ENCODE assay signal across 1 cellular context in the genomic region with DNA sequence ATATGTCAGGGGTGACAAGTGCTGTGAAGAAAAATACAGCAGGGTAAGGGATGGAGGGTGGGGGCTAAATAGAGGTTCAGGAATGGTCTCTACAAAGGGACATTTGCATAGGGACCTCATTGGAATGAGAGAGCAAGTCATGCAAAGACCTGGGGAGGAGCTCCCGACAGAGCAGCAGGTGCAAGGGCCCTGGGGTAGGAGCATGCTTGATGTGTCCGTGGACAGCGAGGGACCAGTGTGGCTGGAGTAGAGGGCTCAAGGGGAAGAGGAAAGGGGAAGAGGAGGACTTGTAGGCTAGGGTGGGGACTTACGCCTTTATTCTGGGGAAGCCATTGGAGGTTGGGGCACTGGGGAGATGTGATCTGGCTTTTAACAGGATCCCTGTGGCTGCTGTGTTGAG.
TF ChIP-seq lines count a peak whose summit lies in the region.

No MANE protein-coding gene starts in this region.

TF ChIP-seq in SK-N-SH, 30 proteins besides CTCF, POLR2A, EP300 and RAD21:
- TF ChIP-seq SMC3 (IDR thresholded peaks at IDR 0.05; ENCODE audit: low read depth, low read length) (no peak), USF1 (IDR thresholded peaks at IDR 0.05; ENCODE audit: borderline replicate concordance, low read depth) (no peak), POLR2AphosphoS5 (IDR thresholded peaks at IDR 0.05; ENCODE audit: low read depth, low read length) (no peak), ELF1 (IDR thresholded peaks at IDR 0.05) (no peak), FOXM1 (IDR thresholded peaks at IDR 0.05; ENCODE audit: low read depth) (no peak), MEF2A (IDR thresholded peaks at IDR 0.05; ENCODE audit: borderline replicate concordance, low read depth) (no peak), ZBTB33 (IDR thresholded peaks at IDR 0.05; ENCODE audit: borderline replicate concordance, low read depth) (no peak), JUND (IDR thresholded peaks at IDR 0.05) (no peak), YY1 (IDR thresholded peaks at IDR 0.05; ENCODE audit: low read depth) (no peak), TAF1 (IDR thresholded peaks at IDR 0.05; ENCODE audit: borderline replicate concordance, low read depth, low read length) (no peak), GABPA (IDR thresholded peaks at IDR 0.05; ENCODE audit: low read depth) (no peak), RCOR1 (IDR thresholded peaks at IDR 0.05; ENCODE audit: low read length) (no peak), FOSL2 (IDR thresholded peaks at IDR 0.05; ENCODE audit: borderline replicate concordance, low read depth) (no peak), IRF3 (IDR thresholded peaks at IDR 0.05; ENCODE audit: low read depth, low read length) (no peak), TCF12 (IDR thresholded peaks at IDR 0.05) (no peak), RXRA (IDR thresholded peaks at IDR 0.05; ENCODE audit: borderline replicate concordance, low read depth) (no peak)
- TF ChIP-seq, protein P1, sequence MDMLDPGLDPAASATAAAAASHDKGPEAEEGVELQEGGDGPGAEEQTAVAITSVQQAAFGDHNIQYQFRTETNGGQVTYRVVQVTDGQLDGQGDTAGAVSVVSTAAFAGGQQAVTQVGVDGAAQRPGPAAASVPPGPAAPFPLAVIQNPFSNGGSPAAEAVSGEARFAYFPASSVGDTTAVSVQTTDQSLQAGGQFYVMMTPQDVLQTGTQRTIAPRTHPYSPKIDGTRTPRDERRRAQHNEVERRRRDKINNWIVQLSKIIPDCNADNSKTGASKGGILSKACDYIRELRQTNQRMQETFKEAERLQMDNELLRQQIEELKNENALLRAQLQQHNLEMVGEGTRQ (IDR thresholded peaks at IDR 0.05; ENCODE audit: borderline replicate concordance, low read depth, low read length) = no peak
